1 cellular context compared by ENCODE assay signal in the genomic region with DNA sequence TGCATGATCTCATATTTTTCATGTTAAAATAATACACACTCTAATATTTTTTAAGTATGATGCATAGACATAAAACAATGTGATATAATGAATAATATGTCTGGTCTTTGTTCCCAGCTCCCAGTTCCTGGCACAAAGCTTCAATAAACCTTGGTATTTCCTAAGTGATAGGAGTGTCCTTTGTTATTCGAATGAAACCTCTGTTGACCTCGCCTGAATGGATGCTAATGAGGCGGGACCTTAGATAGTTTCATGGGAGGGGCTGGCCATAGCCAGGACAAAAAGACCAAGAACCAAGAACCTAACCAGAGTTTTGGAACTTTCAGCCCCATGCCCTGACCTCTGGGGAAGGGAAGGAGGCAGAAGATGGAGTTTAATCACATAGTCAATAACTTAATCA.
TF ChIP-seq lines count a peak whose summit lies in the region.

No MANE protein-coding gene starts in this region.

TF ChIP-seq in GM23338, 12 proteins besides CTCF, POLR2A, EP300 and RAD21 (continued from another document):
- TF ChIP-seq ZNF462 (CRISPR knock-in tag; IDR thresholded peaks at IDR 0.05): peak; percentile 44; the same call in 1 of the 2 replicates
